7 cellular contexts compared by ENCODE assay signal in genomic region chr14:75418779-75419768, GRCh38. TPM values are rescaled to one million over a fixed set of nuclear protein-coding genes. Genes with fewer than 3 reads are reported as not detected.
DNase-seq lines count a peak whose midpoint lies in the region; ATAC-seq and TF ChIP-seq lines count a peak whose summit lies in the region.

No MANE protein-coding gene starts in this region.

- CTCF ChIA-PET in CD4-positive, alpha-beta memory T cell (lab: Charles Lee; ENCODE audit: partially characterized antibody): no interaction called here

- H3K36me3 ChIP-seq in CD4-positive, alpha-beta memory T cell (ENCODE audit: insufficient read depth, low read length): no peaks in the 10 kb centered on the region

- no peak overlapping the region for H3K4me3 ChIP-seq in CD4-positive, alpha-beta memory T cell (ENCODE audit: low read length in 2 of 2)

- H3K36me3 Mint-ChIP-seq in activated CD4-positive, alpha-beta T cell treated with anti-CD3 and anti-CD28 coated beads, Interleukin-2, amount 10 ng/mL, durations not matched to agents 24 days and 14 days (ENCODE audit: low read depth): no peaks in the 10 kb centered on the region
- H3K36me3 Mint-ChIP-seq in CD4-positive, alpha-beta memory T cell: no peaks in the 10 kb centered on the region

- no peaks in the 10 kb centered on the region for H3K9me3 ChIP-seq in CD4-positive, alpha-beta memory T cell (ENCODE audit: control insufficient read depth in 1 of 2, low read length in 2 of 2)

- H3K4me1 Mint-ChIP-seq in activated CD4-positive, alpha-beta T cell treated with anti-CD3 and anti-CD28 coated beads, Interleukin-2, amount 10 ng/mL, durations not matched to agents 24 days and 14 days: peaks cover 25% of the 10 kb centered on the region
- peaks cover 2 to 13% (median 5%) of the 10 kb centered on the region in 4 donors for H3K4me1 Mint-ChIP-seq in CD4-positive, alpha-beta memory T cell

- peak overlapping the region; percentile 73 for H3K4me3 Mint-ChIP-seq in activated CD4-positive, alpha-beta T cell treated with anti-CD3 and anti-CD28 coated beads, Interleukin-2, amount 10 ng/mL, durations not matched to agents 24 days and 14 days
- no peak overlapping the region for H3K4me3 Mint-ChIP-seq in CD4-positive, alpha-beta memory T cell

- intact Hi-C loops in activated CD4-positive, alpha-beta T cell treated with anti-CD3 and anti-CD28 coated beads, Interleukin-2, amount 10 ng/mL, durations not matched to agents 24 days and 14 days (cut with micrococcal nuclease): loop anchor here (5.0 kb wide), 2 partner anchors 87 to 148 kb away; no protein-coding TSS in a partner anchor
- intact Hi-C loops in CD4-positive, alpha-beta memory T cell (cut with micrococcal nuclease): no loop called here

- H3K27ac Mint-ChIP-seq in activated CD4-positive, alpha-beta T cell treated with anti-CD3 and anti-CD28 coated beads, Interleukin-2, amount 10 ng/mL, durations not matched to agents 24 days and 14 days: peak overlapping the region; percentile 66
- H3K27ac Mint-ChIP-seq in CD4-positive, alpha-beta memory T cell: no peak overlapping the region

- H3K27me3 ChIP-seq in CD4-positive, alpha-beta memory T cell (ENCODE audit: insufficient read depth, low read length): no peaks in the 10 kb centered on the region

- H3K4me1 ChIP-seq in CD4-positive, alpha-beta memory T cell (ENCODE audit: insufficient read depth, low read length): no peaks in the 10 kb centered on the region

- peak; percentile 25 for TF ChIP-seq POLR2A in GM19193 (IDR thresholded peaks at IDR 0.05; ENCODE audit: extremely low read depth, insufficient read depth, insufficient read length)

- H3K27ac ChIP-seq in CD4-positive, alpha-beta memory T cell (ENCODE audit: low read depth, low read length): no peak overlapping the region

- POLR2A ChIA-PET in CD4-positive, alpha-beta memory T cell (lab: Charles Lee; ENCODE audit: partially characterized antibody): no interaction called here

- DNase-seq in activated CD4-positive, alpha-beta T cell treated with anti-CD3 and anti-CD28 coated beads, Interleukin-2, amount 10 ng/mL, durations not matched to agents 24 days and 14 days: peak; percentile 87
- peak; percentile 81 for DNase-seq in iPS DF 4.7 (ENCODE audit: extremely low read depth, low spot score)
- peak; percentile 15 for DNase-seq in stimulated activated CD8-positive, alpha-beta memory T cell treated with anti-CD3 and anti-CD28 coated beads, Interleukin-12 subunit alpha, Interleukin-12 subunit beta, amount 100 ng/mL, for 24 hours (ENCODE audit: extremely low read depth)
- DNase-seq in CD4-positive, alpha-beta memory T cell: no peak

- H3K9me3 Mint-ChIP-seq in activated CD4-positive, alpha-beta T cell treated with anti-CD3 and anti-CD28 coated beads, Interleukin-2, amount 10 ng/mL, durations not matched to agents 24 days and 14 days: peaks cover 13% of the 10 kb centered on the region
- peaks cover 0 to 2% (median 0%) of the 10 kb centered on the region in 8 donors for H3K9me3 Mint-ChIP-seq in CD4-positive, alpha-beta memory T cell

- no peaks in the 10 kb centered on the region for H3K27me3 Mint-ChIP-seq in activated CD4-positive, alpha-beta T cell treated with anti-CD3 and anti-CD28 coated beads, Interleukin-2, amount 10 ng/mL, durations not matched to agents 24 days and 14 days
- H3K27me3 Mint-ChIP-seq in CD4-positive, alpha-beta memory T cell: no peaks in the 10 kb centered on the region

- ATAC-seq in HG03196 (IDR thresholded peaks at IDR 0.05; ENCODE audit: unreplicated experiment): peak; percentile 57
- ATAC-seq in GM18858 (IDR thresholded peaks at IDR 0.05; ENCODE audit: unreplicated experiment): no peak

RNA-seq across cellular contexts. Expression of gene JDP2, which starts 8.7 kb away (rescaled TPM):
- total RNA-seq in activated CD4-positive, alpha-beta T cell treated with anti-CD3 and anti-CD28 coated beads, Interleukin-2, amount 10 ng/mL, durations not matched to agents 24 days and 14 days: 1.1 and 1.4 TPM in 2 replicates
- total RNA-seq in CD4-positive, alpha-beta memory T cell: under 1 TPM; 0.78 to 0.79 TPM
- polyA plus RNA-seq in CD4-positive, alpha-beta memory T cell: under 1 TPM in 1 of 2 donors, not detected in 1; 0.20 TPM

Comparison
In these comparisons a context has a peak if more than half of its experiments do, and no peak if none do; other contexts are left out.
1. DNase-seq: peak in activated CD4-positive, alpha-beta T cell treated with anti-CD3 and anti-CD28 coated beads, Interleukin-2, amount 10 ng/mL, durations not matched to agents 24 days and 14 days (single experiment), iPS DF 4.7 (single experiment) and stimulated activated CD8-positive, alpha-beta memory T cell treated with anti-CD3 and anti-CD28 coated beads, Interleukin-12 subunit alpha, Interleukin-12 subunit beta, amount 100 ng/mL, for 24 hours (single experiment); none in CD4-positive, alpha-beta memory T cell (0 of 5).